Comparison of ENCODE assay signal across 10 cellular contexts in genomic region chr19:40744554-40745401, GRCh38. TPM values are rescaled to one million over a fixed set of nuclear protein-coding genes. Genes with fewer than 3 reads are reported as not detected.
DNase-seq lines count a peak whose midpoint lies in the region; ATAC-seq and TF ChIP-seq lines count a peak whose summit lies in the region.
"Had no signal": no experiment of that assay in that cellular context is flagged by ENCODE, and none has a peak within 500 bp of the region (broad histone marks: within the 10 kb centered on the region; RNA-seq: fewer than 3 reads in every experiment).

No MANE protein-coding gene starts in this region.

- CTCF ChIA-PET in IMR-90 (lab: Yijun Ruan, JAX) = interaction anchor here (0.7 to 1.4 kb wide), 5 partner anchors 13 to 455 kb away, joined by 3 to 4 read pairs (median 3); no protein-coding TSS in a partner anchor

- peak overlapping the region; percentile 91 for H2BK120ac ChIP-seq in IMR-90 (ENCODE audit: low read depth, low read length)

- H3K9me1 ChIP-seq in IMR-90 (ENCODE audit: insufficient read depth, low read length) = peaks cover 9% of the 10 kb centered on the region

- no peak for TF ChIP-seq CTCF in IMR-90 (conservative IDR thresholded peaks at IDR 0.05; ENCODE audit: low read depth, low read length)
- no peak for TF ChIP-seq CTCF in nephron (IDR thresholded peaks at IDR 0.05; ENCODE audit: unreplicated experiment in 3 of 3)

- H3K36me3 ChIP-seq in IMR-90 (ENCODE audit: control insufficient read depth, insufficient read depth, low read length) = peaks cover 3% of the 10 kb centered on the region

- peak; percentile 62 for ATAC-seq in IMR-90 (ENCODE audit: low read depth)
- ATAC-seq in HG03095 (IDR thresholded peaks at IDR 0.05; ENCODE audit: unreplicated experiment) = no peak

- WGBS in IMR-90 (ENCODE audit: extremely low coverage in 2 of 2, insufficient read length in 1 of 2), 2 experiments = 86% methylated on average over 1 of the region's 17 CpGs; no CpG with 5 or more reads in 1 of the 2 experiments

- peak overlapping the region; percentile 85 for H3K27ac ChIP-seq in IMR-90 (ENCODE audit: insufficient read depth, low read length)

- H2AK5ac ChIP-seq in IMR-90 (ENCODE audit: low read depth, low read length) = peak overlapping the region; percentile 86

- H3K4me1 ChIP-seq in IMR-90 (ENCODE audit: control insufficient read depth, insufficient read depth, low read length) = peaks cover 15% of the 10 kb centered on the region

- no peaks in the 10 kb centered on the region for H4K20me1 ChIP-seq in IMR-90 (ENCODE audit: insufficient read depth, low read length)

- H4K91ac ChIP-seq in IMR-90 (ENCODE audit: insufficient read depth, low read depth, low read length) = peak overlapping the region; percentile 87

- H3K79me1 ChIP-seq in IMR-90 (ENCODE audit: low read depth in 1 of 2, low read length in 2 of 2) = peaks cover 5 to 16% of the 10 kb centered on the region in 2 experiments

- H3K4me3 ChIP-seq in IMR-90 (ENCODE audit: insufficient read depth, low read depth, low read length) = no peak overlapping the region

- in situ Hi-C loops in IMR-90 (cut with MboI; ENCODE audit: low sequenced_read_pairs) = no loop called here
- in situ Hi-C loops in ACHN (cut with HindIII; ENCODE audit: low pct_ligation_motif_present, low pct_unique_long_range_greater_than_20kb, low sequenced_read_pairs) = no loop called here

- H2BK15ac ChIP-seq in IMR-90 (ENCODE audit: low read depth, low read length) = peak overlapping the region; percentile 62; the same call in 1 of the 3 replicates

- no peaks in the 10 kb centered on the region for H3K27me3 Mint-ChIP-seq in nephron (ENCODE audit: low read depth)

- no peak for TF ChIP-seq POLR2A in IMR-90 (IDR thresholded peaks at IDR 0.05; ENCODE audit: low read depth, low read length)

- peak overlapping the region; percentile 58 for H3K4me2 ChIP-seq in IMR-90 (ENCODE audit: low read depth, low read length)

- H3K14ac ChIP-seq in IMR-90 (replicated peaks; ENCODE audit: low read depth, low read length) = peak overlapping the region; percentile 93

- BruUV-seq in IMR-90 (replicated peaks; lab: Mats Ljungman, UMichigan) = no TSS peak

- peak overlapping the region; percentile 93 for H3K4ac ChIP-seq in IMR-90 (ENCODE audit: low read depth, low read length)

- H3K9ac ChIP-seq in IMR-90 (ENCODE audit: low read depth, low read length) = peak overlapping the region; percentile 17

- dilution Hi-C loops in IMR-90 (cut with HindIII; ENCODE audit: low sequenced_read_pairs, unreplicated experiment) = no loop called here

- no peaks in the 10 kb centered on the region for H3K9me3 ChIP-seq in IMR-90 (ENCODE audit: control insufficient read depth, insufficient read depth, low read length)

- H3K18ac ChIP-seq in IMR-90 (ENCODE audit: low read depth, low read length) = peak overlapping the region; percentile 68

- H2AFZ ChIP-seq in IMR-90 (replicated peaks; ENCODE audit: low read length, poor library complexity) = peak overlapping the region; percentile 78

- TF ChIP-seq RAD21 in IMR-90 (IDR thresholded peaks at IDR 0.05; ENCODE audit: low read length) = no peak

- H2BK5ac ChIP-seq in IMR-90 (ENCODE audit: low read depth, low read length, poor library complexity, severe bottlenecking) = peak overlapping the region; percentile 77

- no peaks in the 10 kb centered on the region for H3K27me3 ChIP-seq in IMR-90 (ENCODE audit: control insufficient read depth, insufficient read depth, low read length)

- DNase-seq in ELF-1 (ENCODE audit: low read depth, low spot score) (peak; percentile 69), IMR-90 (no peak), cerebellar cortex (ENCODE audit: low spot score) (peak; percentile 48), ACHN (no peak), NCI-H1048 (lab: John Stamatoyannopoulos, UW) (no peak), NCI-H146 (lab: John Stamatoyannopoulos, UW) (no peak)
- DNase-seq: foreskin melanocyte had no signal

- POLR2A ChIA-PET in IMR-90 (lab: Charles Lee; ENCODE audit: unreplicated experiment) = no interaction called here

- peak overlapping the region in 2 of 3 experiments; percentile 74 to 85 for H3K27ac Mint-ChIP-seq in nephron

- H3K23ac ChIP-seq in IMR-90 (ENCODE audit: low read depth, low read length) = peak overlapping the region; percentile 69; the same call in 1 of the 2 replicates

- H3K4me3 Mint-ChIP-seq in nephron = no peak overlapping the region

- peak overlapping the region; percentile 59 for H2AK9ac ChIP-seq in IMR-90 (replicated peaks; ENCODE audit: low read depth, low read length, poor library complexity)

- H4K5ac ChIP-seq in IMR-90 (ENCODE audit: low read depth, low read length) = peak overlapping the region; percentile 83

- H3K36me3 Mint-ChIP-seq in nephron (ENCODE audit: low read depth) = no peaks in the 10 kb centered on the region

- H3K4me1 Mint-ChIP-seq in nephron = peaks cover 8% of the 10 kb centered on the region

- H2BK20ac ChIP-seq in IMR-90 (ENCODE audit: low read depth, low read length) = peak overlapping the region; percentile 89

- peak overlapping the region; percentile 82 for H3K56ac ChIP-seq in IMR-90 (ENCODE audit: extremely low read depth, insufficient read depth, low read length)

- no peaks in the 10 kb centered on the region for H3K9me3 Mint-ChIP-seq in nephron

- intact Hi-C loops in IMR-90 (cut with micrococcal nuclease) = no loop called here

- peak overlapping the region; percentile 74 to 97 for H4K8ac ChIP-seq in IMR-90 (ENCODE audit: low read depth in 2 of 2, low read length in 2 of 2)

TF ChIP-seq in IMR-90, 13 proteins besides CTCF, POLR2A, EP300 and RAD21:
- no peak for TF ChIP-seq ELK1 (IDR thresholded peaks at IDR 0.05; ENCODE audit: borderline replicate concordance, low read depth, low read length)
- TF ChIP-seq FOS (IDR thresholded peaks at IDR 0.05; ENCODE audit: low read depth, low read length) = no peak
- no peak for TF ChIP-seq MAZ (IDR thresholded peaks at IDR 0.05; ENCODE audit: borderline replicate concordance, low read depth, low read length)
- no peak for TF ChIP-seq CEBPB (IDR thresholded peaks at IDR 0.05; ENCODE audit: low read depth, low read length)
- TF ChIP-seq BHLHE40 (IDR thresholded peaks at IDR 0.05; ENCODE audit: low read depth, low read length) = no peak
- no peak for TF ChIP-seq SMC3 (IDR thresholded peaks at IDR 0.05; ENCODE audit: low read depth, low read length)
- no peak for TF ChIP-seq RCOR1 (IDR thresholded peaks at IDR 0.05; ENCODE audit: insufficient replicate concordance, low read length)
- no peak for TF ChIP-seq USF2 (IDR thresholded peaks at IDR 0.05; ENCODE audit: low read depth, low read length)
- TF ChIP-seq MAFK (IDR thresholded peaks at IDR 0.05; ENCODE audit: low read depth, low read length) = no peak
- no peak for TF ChIP-seq MXI1 (IDR thresholded peaks at IDR 0.05; ENCODE audit: borderline replicate concordance, low read depth, low read length)
- TF ChIP-seq RFX5 (IDR thresholded peaks at IDR 0.05; ENCODE audit: low read depth, low read length) = no peak
- TF ChIP-seq NFE2L2 (IDR thresholded peaks at IDR 0.05; ENCODE audit: low read depth, low read length) = no peak
- no peak for TF ChIP-seq CHD1 (IDR thresholded peaks at IDR 0.05; ENCODE audit: low read depth, low read length)

RNA-seq across cellular contexts. Expression of gene ACTMAP, which starts 5.5 kb away (rescaled TPM):
- 0.28 and 0.54 TPM in 2 replicates for total RNA-seq in IMR-90 (2012; rRNA removed)
- polyA plus RNA-seq in IMR-90 (2012; rRNA removed) = 4.9 and 5.4 TPM in 2 replicates
- polyA plus RNA-seq in IMR-90 (2012; cell fraction: cytosol; rRNA removed) = 4.2 and 5.8 TPM in 2 replicates
- 6.8 and 12.2 TPM in 2 replicates for polyA plus RNA-seq in IMR-90 (2012; cell fraction: nucleus; rRNA removed; ENCODE audit: low replicate concordance)

RNA-seq across cellular contexts. Expression of gene SNRPA, which starts 6.2 kb away (rescaled TPM):
- total RNA-seq in IMR-90 (2012; rRNA removed) = 28.3 and 30.3 TPM in 2 replicates
- polyA plus RNA-seq in IMR-90 (2012; rRNA removed) = 81.3 and 158 TPM in 2 replicates
- 89.7 and 101 TPM in 2 replicates for polyA plus RNA-seq in IMR-90 (2012; cell fraction: cytosol; rRNA removed)
- polyA plus RNA-seq in IMR-90 (2012; cell fraction: nucleus; rRNA removed; ENCODE audit: low replicate concordance) = 76.5 and 101 TPM in 2 replicates

RNA-seq across cellular contexts. Expression of gene ITPKC, which starts 27.9 kb away (rescaled TPM):
- total RNA-seq in IMR-90 (2012; rRNA removed) = 7.7 and 8.6 TPM in 2 replicates
- polyA plus RNA-seq in IMR-90 (2012; rRNA removed) = 8.6 and 9.4 TPM in 2 replicates
- 6.5 and 8.3 TPM in 2 replicates for polyA plus RNA-seq in IMR-90 (2012; cell fraction: cytosol; rRNA removed)
- polyA plus RNA-seq in IMR-90 (2012; cell fraction: nucleus; rRNA removed; ENCODE audit: low replicate concordance) = 6.8 and 11.6 TPM in 2 replicates

RNA-seq across cellular contexts. Expression of gene COQ8B, which starts 28.1 kb away (rescaled TPM):
- 14.2 and 14.9 TPM in 2 replicates for total RNA-seq in IMR-90 (2012; rRNA removed)
- polyA plus RNA-seq in IMR-90 (2012; rRNA removed) = 23.2 and 23.5 TPM in 2 replicates
- 12.9 and 22.5 TPM in 2 replicates for polyA plus RNA-seq in IMR-90 (2012; cell fraction: cytosol; rRNA removed)
- 64.0 and 115 TPM in 2 replicates for polyA plus RNA-seq in IMR-90 (2012; cell fraction: nucleus; rRNA removed; ENCODE audit: low replicate concordance)

RNA-seq across cellular contexts. Expression of gene MIA, which starts 30.5 kb away (rescaled TPM):
- total RNA-seq in IMR-90 (2012; rRNA removed) = not detected in 2 replicates
- 0.44 TPM in 1 of 2 replicates, not detected in the other for polyA plus RNA-seq in IMR-90 (2012; rRNA removed)
- polyA plus RNA-seq in IMR-90 (2012; cell fraction: cytosol; rRNA removed) = 0.24 and 1.6 TPM in 2 replicates
- polyA plus RNA-seq in IMR-90 (2012; cell fraction: nucleus; rRNA removed; ENCODE audit: low replicate concordance) = 0.64 TPM in 1 of 2 replicates, not detected in the other
- total RNA-seq: NCI-H460 had no signal

Comparison
In these comparisons a context has a peak if more than half of its experiments do, and no peak if none do; other contexts are left out.
1. DNase-seq: peak in ELF-1 (single experiment) and cerebellar cortex (single experiment); none in IMR-90 (single experiment), ACHN (single experiment), NCI-H1048 (single experiment) and NCI-H146 (single experiment).